In the genomic region with DNA sequence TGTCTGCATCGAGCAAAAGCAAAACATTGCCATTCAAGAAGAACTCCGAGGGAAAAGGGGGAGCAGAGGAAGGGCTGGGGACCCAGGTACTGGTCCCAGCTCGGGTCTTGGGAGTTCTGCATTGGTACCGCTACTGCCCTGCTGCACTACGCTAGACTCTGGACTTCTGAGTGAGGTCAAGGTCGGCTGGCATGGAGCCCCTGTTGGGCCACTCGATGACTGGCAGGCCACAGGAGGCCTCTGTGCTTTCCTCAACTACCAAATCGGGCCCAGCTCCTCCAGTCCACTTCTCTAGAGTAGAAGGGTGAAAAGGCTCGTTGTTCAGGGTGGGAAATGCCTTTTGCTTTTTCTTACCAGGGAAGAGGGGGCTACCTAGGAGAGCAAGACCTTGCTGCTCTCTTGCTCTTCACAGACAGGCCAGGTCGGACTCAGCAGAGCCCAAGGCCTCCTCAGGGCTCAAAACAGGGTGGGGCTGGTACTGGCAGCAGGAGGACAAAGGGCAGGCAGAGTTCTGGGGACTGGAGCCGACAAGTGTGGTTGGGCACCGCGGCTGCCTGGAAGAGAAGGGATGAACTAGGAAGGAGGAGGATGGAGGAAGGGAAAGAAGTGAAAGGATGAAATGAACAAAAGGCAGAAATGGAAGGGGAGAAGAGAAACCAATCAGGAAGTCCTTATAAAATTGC, we compare ENCODE assay signal across 23 cellular contexts. TPM values are rescaled to one million over a fixed set of nuclear protein-coding genes. Genes with fewer than 3 reads are reported as not detected.
DNase-seq lines count a peak whose midpoint lies in the region; ATAC-seq, FAIRE-seq and TF ChIP-seq lines count a peak whose summit lies in the region.
"Had no signal": no experiment of that assay in that cellular context is flagged by ENCODE, and none has a peak within 500 bp of the region (broad histone marks: within the 10 kb centered on the region; RNA-seq: fewer than 3 reads in every experiment).

No MANE protein-coding gene starts in this region.

- H3K36me3 ChIP-seq in right lobe of liver: peaks cover 0 to 7% (median under 1%) of the 10 kb centered on the region in 4 donors

- ATAC-seq in activated CD8-positive, alpha-beta T cell treated with anti-CD3 and anti-CD28 coated beads, Interleukin-2, amount 10 ng/mL, durations not matched to agents 7 days and 5 days: no peak
- no peak for ATAC-seq in activated CD8-positive, alpha-beta T cell treated with anti-CD3 and anti-CD28 coated beads for 36 hours
- ATAC-seq in right lobe of liver (peak; percentile 27 to 55 (median 42)), HG03457 (IDR thresholded peaks at IDR 0.05; ENCODE audit: unreplicated experiment) (no peak)
- no peak for ATAC-seq in stimulated activated memory B cell treated with anti-CD40 and anti-IgM and Interleukin-4, amounts not matched to agents 10 μg/mL and 1 μg/mL and 100 μg/mL, for 72 hours
- ATAC-seq: stimulated activated naive CD8-positive, alpha-beta T cell treated with anti-CD3 and anti-CD28 coated beads, Interleukin-15, Interleukin-2, amounts not matched to agents 100 U/mL and 50 U/mL, for 24 hours had no signal

- no peak for TF ChIP-seq POLR2A in right lobe of liver (IDR thresholded peaks at IDR 0.05)

- H3K36me3 Mint-ChIP-seq in activated CD8-positive, alpha-beta T cell treated with anti-CD3 and anti-CD28 coated beads, Interleukin-2, amount 10 ng/mL, durations not matched to agents 7 days and 5 days (ENCODE audit: low read depth): peaks cover 21% of the 10 kb centered on the region
- peaks cover 6% of the 10 kb centered on the region for H3K36me3 Mint-ChIP-seq in activated CD8-positive, alpha-beta T cell treated with anti-CD3 and anti-CD28 coated beads for 36 hours (ENCODE audit: low read depth)
- H3K36me3 Mint-ChIP-seq in activated T-helper 2 cell treated with anti-CD3 and anti-CD28 coated beads, Interferon-gamma antibody, Interleukin-2, Interleukin-4, amounts not matched to agents 10 μg/mL and 5 μg/mL and 100 μg/mL, durations not matched to agents 14 hours and 24 hours and 36 hours (ENCODE audit: low read depth): peaks cover 46% of the 10 kb centered on the region
- H3K36me3 Mint-ChIP-seq in stimulated activated memory B cell treated with anti-CD40 and anti-IgM and Interleukin-4, amounts not matched to agents 10 μg/mL and 1 μg/mL and 100 μg/mL, for 72 hours: peaks cover 14% of the 10 kb centered on the region

- H3K4me3 Mint-ChIP-seq in activated CD8-positive, alpha-beta T cell treated with anti-CD3 and anti-CD28 coated beads, Interleukin-2, amount 10 ng/mL, durations not matched to agents 7 days and 5 days: no peak overlapping the region
- no peak overlapping the region for H3K4me3 Mint-ChIP-seq in activated CD8-positive, alpha-beta T cell treated with anti-CD3 and anti-CD28 coated beads for 36 hours
- no peak overlapping the region for H3K4me3 Mint-ChIP-seq in activated T-helper 2 cell treated with anti-CD3 and anti-CD28 coated beads, Interferon-gamma antibody, Interleukin-2, Interleukin-4, amounts not matched to agents 10 μg/mL and 5 μg/mL and 100 μg/mL, durations not matched to agents 14 hours and 24 hours and 36 hours (ENCODE audit: low read depth)
- no peak overlapping the region for H3K4me3 Mint-ChIP-seq in stimulated activated memory B cell treated with anti-CD40 and anti-IgM and Interleukin-4, amounts not matched to agents 10 μg/mL and 1 μg/mL and 100 μg/mL, for 72 hours
- H3K4me3 Mint-ChIP-seq: central memory CD8-positive, alpha-beta T cell had no signal

- 46% methylated on average over 10 of the region's 13 CpGs for WGBS in right lobe of liver (ENCODE audit: insufficient coverage, low coverage, low lambda C conversion rate, missing lambda C conversion rate)

- H3K27me3 ChIP-seq in right lobe of liver: no peaks in the 10 kb centered on the region
- H3K27me3 ChIP-seq: BE2C, hepatocyte, tibial artery had no signal

- H3K4me3 ChIP-seq in right lobe of liver: no peak overlapping the region
- H3K4me3 ChIP-seq: A549, hepatocyte, tibial artery had no signal

- peak overlapping the region; percentile 12 for H3K27ac Mint-ChIP-seq in activated CD8-positive, alpha-beta T cell treated with anti-CD3 and anti-CD28 coated beads, Interleukin-2, amount 10 ng/mL, durations not matched to agents 7 days and 5 days
- no peak overlapping the region for H3K27ac Mint-ChIP-seq in activated CD8-positive, alpha-beta T cell treated with anti-CD3 and anti-CD28 coated beads for 36 hours
- H3K27ac Mint-ChIP-seq in activated T-helper 2 cell treated with anti-CD3 and anti-CD28 coated beads, Interferon-gamma antibody, Interleukin-2, Interleukin-4, amounts not matched to agents 10 μg/mL and 5 μg/mL and 100 μg/mL, durations not matched to agents 14 hours and 24 hours and 36 hours: peak overlapping the region; percentile 33
- H3K27ac Mint-ChIP-seq in stimulated activated memory B cell treated with anti-CD40 and anti-IgM and Interleukin-4, amounts not matched to agents 10 μg/mL and 1 μg/mL and 100 μg/mL, for 72 hours: peak overlapping the region; percentile 57

- H3K27me3 Mint-ChIP-seq in activated CD8-positive, alpha-beta T cell treated with anti-CD3 and anti-CD28 coated beads, Interleukin-2, amount 10 ng/mL, durations not matched to agents 7 days and 5 days (ENCODE audit: low read depth): no peaks in the 10 kb centered on the region
- no peaks in the 10 kb centered on the region for H3K27me3 Mint-ChIP-seq in activated CD8-positive, alpha-beta T cell treated with anti-CD3 and anti-CD28 coated beads for 36 hours
- no peaks in the 10 kb centered on the region for H3K27me3 Mint-ChIP-seq in activated T-helper 2 cell treated with anti-CD3 and anti-CD28 coated beads, Interferon-gamma antibody, Interleukin-2, Interleukin-4, amounts not matched to agents 10 μg/mL and 5 μg/mL and 100 μg/mL, durations not matched to agents 14 hours and 24 hours and 36 hours (ENCODE audit: low read depth)
- H3K27me3 Mint-ChIP-seq in stimulated activated memory B cell treated with anti-CD40 and anti-IgM and Interleukin-4, amounts not matched to agents 10 μg/mL and 1 μg/mL and 100 μg/mL, for 72 hours: no peaks in the 10 kb centered on the region
- H3K27me3 Mint-ChIP-seq: central memory CD8-positive, alpha-beta T cell had no signal

- DNase-seq in activated CD8-positive, alpha-beta T cell treated with anti-CD3 and anti-CD28 coated beads, Interleukin-2, amount 10 ng/mL, durations not matched to agents 7 days and 5 days: no peak
- DNase-seq in activated CD8-positive, alpha-beta T cell treated with anti-CD3 and anti-CD28 coated beads for 36 hours: no peak
- DNase-seq in activated T-helper 2 cell treated with anti-CD3 and anti-CD28 coated beads, Interferon-gamma antibody, Interleukin-2, Interleukin-4, amounts not matched to agents 10 μg/mL and 5 μg/mL and 100 μg/mL, durations not matched to agents 14 hours and 24 hours and 36 hours (ENCODE audit: low spot score): no peak
- DNase-seq in right lobe of liver (no peak), GM19239 (ENCODE audit: insufficient read length, low spot score) (no peak), NCI-H2227 (lab: John Stamatoyannopoulos, UW; ENCODE audit: unreplicated experiment) (no peak)
- DNase-seq: activated gamma-delta T cell treated with Interleukin-2 at 50 U/mL for 16 hours; BE2C; Caco-2; foreskin fibroblast; GOT3; NCI-H1092 treated with DMSO at 0.1 percent for 48 hours; NCI-H2029; NCI-H226; NCI-H774; stimulated activated CD4-positive, alpha-beta T cell treated with anti-CD3 and anti-CD28 coated beads, Interleukin-4, amount 100 ng/mL, for 1 hour; stimulated activated naive CD8-positive, alpha-beta T cell treated with anti-CD3 and anti-CD28 coated beads, Interleukin-15, Interleukin-2, amounts not matched to agents 100 U/mL and 50 U/mL, for 24 hours; tibial artery had no signal

- H3K9me3 ChIP-seq in right lobe of liver: no peaks in the 10 kb centered on the region
- H3K9me3 ChIP-seq: A549, BE2C, Caco-2, tibial artery had no signal

- no peak for FAIRE-seq in GM19239 (lab: Jason Lieb, UNC)
- FAIRE-seq: A549 had no signal

- TF ChIP-seq CTCF in activated CD8-positive, alpha-beta T cell treated with anti-CD3 and anti-CD28 coated beads for 36 hours (IDR thresholded peaks at IDR 0.05): no peak
- no peak for TF ChIP-seq CTCF in right lobe of liver (IDR thresholded peaks at IDR 0.05)

- H3K4me1 Mint-ChIP-seq in activated CD8-positive, alpha-beta T cell treated with anti-CD3 and anti-CD28 coated beads, Interleukin-2, amount 10 ng/mL, durations not matched to agents 7 days and 5 days (ENCODE audit: low read depth): peaks cover 5% of the 10 kb centered on the region
- no peaks in the 10 kb centered on the region for H3K4me1 Mint-ChIP-seq in activated CD8-positive, alpha-beta T cell treated with anti-CD3 and anti-CD28 coated beads for 36 hours (ENCODE audit: low read depth)
- H3K4me1 Mint-ChIP-seq in activated T-helper 2 cell treated with anti-CD3 and anti-CD28 coated beads, Interferon-gamma antibody, Interleukin-2, Interleukin-4, amounts not matched to agents 10 μg/mL and 5 μg/mL and 100 μg/mL, durations not matched to agents 14 hours and 24 hours and 36 hours (ENCODE audit: low read depth): peaks cover 4% of the 10 kb centered on the region
- H3K4me1 Mint-ChIP-seq in stimulated activated memory B cell treated with anti-CD40 and anti-IgM and Interleukin-4, amounts not matched to agents 10 μg/mL and 1 μg/mL and 100 μg/mL, for 72 hours: no peaks in the 10 kb centered on the region

- POLR2A ChIA-PET in activated CD8-positive, alpha-beta T cell treated with anti-CD3 and anti-CD28 coated beads, Interleukin-2, amount 10 ng/mL, durations not matched to agents 7 days and 5 days (lab: Charles Lee): no interaction called here
- POLR2A ChIA-PET in activated CD8-positive, alpha-beta T cell treated with anti-CD3 and anti-CD28 coated beads for 36 hours (lab: Charles Lee): interaction anchor here (1.2 to 1.3 kb wide), 2 partner anchors 10 to 16 kb away, joined by 3 read pairs; no protein-coding TSS in a partner anchor

- intact Hi-C loops in activated CD8-positive, alpha-beta T cell treated with anti-CD3 and anti-CD28 coated beads for 36 hours (cut with micrococcal nuclease): no loop called here
- intact Hi-C loops in activated T-helper 2 cell treated with anti-CD3 and anti-CD28 coated beads, Interferon-gamma antibody, Interleukin-2, Interleukin-4, amounts not matched to agents 10 μg/mL and 5 μg/mL and 100 μg/mL, durations not matched to agents 14 hours and 24 hours and 36 hours (cut with micrococcal nuclease): no loop called here
- intact Hi-C loops in right lobe of liver (cut with DNase I): no loop called here

- no peaks in the 10 kb centered on the region for H3K9me3 Mint-ChIP-seq in activated CD8-positive, alpha-beta T cell treated with anti-CD3 and anti-CD28 coated beads, Interleukin-2, amount 10 ng/mL, durations not matched to agents 7 days and 5 days (ENCODE audit: insufficient read depth)
- no peaks in the 10 kb centered on the region for H3K9me3 Mint-ChIP-seq in activated CD8-positive, alpha-beta T cell treated with anti-CD3 and anti-CD28 coated beads for 36 hours
- no peaks in the 10 kb centered on the region for H3K9me3 Mint-ChIP-seq in activated T-helper 2 cell treated with anti-CD3 and anti-CD28 coated beads, Interferon-gamma antibody, Interleukin-2, Interleukin-4, amounts not matched to agents 10 μg/mL and 5 μg/mL and 100 μg/mL, durations not matched to agents 14 hours and 24 hours and 36 hours
- no peaks in the 10 kb centered on the region for H3K9me3 Mint-ChIP-seq in stimulated activated memory B cell treated with anti-CD40 and anti-IgM and Interleukin-4, amounts not matched to agents 10 μg/mL and 1 μg/mL and 100 μg/mL, for 72 hours
- H3K9me3 Mint-ChIP-seq: central memory CD8-positive, alpha-beta T cell had no signal

- CTCF ChIA-PET in activated CD8-positive, alpha-beta T cell treated with anti-CD3 and anti-CD28 coated beads, Interleukin-2, amount 10 ng/mL, durations not matched to agents 7 days and 5 days (lab: Charles Lee): interaction anchor here (1.2 to 2.9 kb wide), 2 partner anchors 15 kb away, joined by 4 to 14 read pairs; no protein-coding TSS in a partner anchor
- CTCF ChIA-PET in activated CD8-positive, alpha-beta T cell treated with anti-CD3 and anti-CD28 coated beads for 36 hours (lab: Charles Lee): interaction anchor here (2.7 to 3.1 kb wide), 2 partner anchors 13 to 15 kb away, joined by 6 to 13 read pairs; no protein-coding TSS in a partner anchor

- H3K4me1 ChIP-seq in right lobe of liver: peaks cover 0 to 4% (median 0%) of the 10 kb centered on the region in 4 donors
- H3K4me1 ChIP-seq: A549, BE2C, Caco-2 had no signal

- H3K27ac ChIP-seq in right lobe of liver: no peak overlapping the region
- H3K27ac ChIP-seq: A549, hepatocyte, tibial artery had no signal

RNA-seq across cellular contexts. Expression of gene IRAK1, which starts 8.9 kb away (rescaled TPM):
- 100 to 1,000 TPM; 164 to 165 TPM for total RNA-seq in activated CD8-positive, alpha-beta T cell treated with anti-CD3 and anti-CD28 coated beads, Interleukin-2, amount 10 ng/mL, durations not matched to agents 7 days and 5 days
- total RNA-seq in activated CD8-positive, alpha-beta T cell treated with anti-CD3 and anti-CD28 coated beads for 36 hours: 100 to 1,000 TPM; 134 to 136 TPM
- 150 and 151 TPM in 2 replicates for total RNA-seq in activated T-helper 2 cell treated with anti-CD3 and anti-CD28 coated beads, Interferon-gamma antibody, Interleukin-2, Interleukin-4, amounts not matched to agents 10 μg/mL and 5 μg/mL and 100 μg/mL, durations not matched to agents 14 hours and 24 hours and 36 hours
- total RNA-seq in right lobe of liver: 10 to 100 TPM; 27.4 to 77.7 (median 41.4) TPM

RNA-seq across cellular contexts. Expression of gene TMEM187, which starts 56.1 kb away (rescaled TPM):
- total RNA-seq in activated CD8-positive, alpha-beta T cell treated with anti-CD3 and anti-CD28 coated beads, Interleukin-2, amount 10 ng/mL, durations not matched to agents 7 days and 5 days: 1 to 10 TPM; 5.9 to 6.2 TPM
- 1 to 10 TPM; 4.4 to 4.5 TPM for total RNA-seq in activated CD8-positive, alpha-beta T cell treated with anti-CD3 and anti-CD28 coated beads for 36 hours
- total RNA-seq in activated T-helper 2 cell treated with anti-CD3 and anti-CD28 coated beads, Interferon-gamma antibody, Interleukin-2, Interleukin-4, amounts not matched to agents 10 μg/mL and 5 μg/mL and 100 μg/mL, durations not matched to agents 14 hours and 24 hours and 36 hours: 2.1 and 2.7 TPM in 2 replicates
- 10 to 100 TPM in 1 of 6 experiments, 1 to 10 TPM in 5; 3.8 to 10.3 (median 5.9) TPM for total RNA-seq in right lobe of liver

RNA-seq across cellular contexts. Expression of gene HCFC1, which starts 57.0 kb away (rescaled TPM):
- 100 to 1,000 TPM; 141 to 146 TPM for total RNA-seq in activated CD8-positive, alpha-beta T cell treated with anti-CD3 and anti-CD28 coated beads, Interleukin-2, amount 10 ng/mL, durations not matched to agents 7 days and 5 days
- 100 to 1,000 TPM; 115 to 116 TPM for total RNA-seq in activated CD8-positive, alpha-beta T cell treated with anti-CD3 and anti-CD28 coated beads for 36 hours
- 107 and 108 TPM in 2 replicates for total RNA-seq in activated T-helper 2 cell treated with anti-CD3 and anti-CD28 coated beads, Interferon-gamma antibody, Interleukin-2, Interleukin-4, amounts not matched to agents 10 μg/mL and 5 μg/mL and 100 μg/mL, durations not matched to agents 14 hours and 24 hours and 36 hours
- 10 to 100 TPM; 15.2 to 32.5 (median 19.7) TPM for total RNA-seq in right lobe of liver

Comparison
In these comparisons a context has a peak if more than half of its experiments do, and no peak if none do; other contexts are left out.
1. ATAC-seq: peak in right lobe of liver (4 of 4); none in activated CD8-positive, alpha-beta T cell treated with anti-CD3 and anti-CD28 coated beads, Interleukin-2, amount 10 ng/mL, durations not matched to agents 7 days and 5 days (single experiment), activated CD8-positive, alpha-beta T cell treated with anti-CD3 and anti-CD28 coated beads for 36 hours (single experiment), stimulated activated memory B cell treated with anti-CD40 and anti-IgM and Interleukin-4, amounts not matched to agents 10 μg/mL and 1 μg/mL and 100 μg/mL, for 72 hours (single experiment) and HG03457 (single experiment).